Comparison of ENCODE assay signal across 9 cellular contexts in the genomic region with DNA sequence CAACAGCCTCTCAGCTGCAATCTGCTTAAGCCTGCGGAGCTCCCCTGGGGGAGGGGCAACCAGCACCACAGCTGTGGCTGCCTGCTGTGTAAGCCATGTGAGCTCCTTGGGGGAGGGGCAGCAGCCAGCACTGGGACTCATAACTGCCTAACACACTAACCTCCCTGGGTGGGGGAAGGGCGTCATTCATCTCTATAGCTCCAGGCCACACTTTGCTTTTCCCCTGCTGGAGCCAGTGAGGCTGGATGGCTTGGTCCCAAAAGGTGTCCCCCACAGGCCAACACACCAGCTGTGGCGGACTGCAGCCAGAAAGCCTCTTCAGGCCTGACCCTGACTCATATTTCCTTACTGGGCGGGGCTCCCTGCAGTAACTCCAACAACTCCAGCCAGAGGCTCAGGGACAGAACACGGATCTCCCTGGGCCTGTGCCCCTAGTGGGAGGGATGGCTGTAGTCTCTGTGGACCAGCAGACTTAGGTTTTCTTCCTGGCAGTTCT.
DNase-seq lines count a peak whose midpoint lies in the region; ATAC-seq and TF ChIP-seq lines count a peak whose summit lies in the region.
"Had no signal": no experiment of that assay in that cellular context is flagged by ENCODE, and none has a peak within 500 bp of the region (broad histone marks: within the 10 kb centered on the region; RNA-seq: fewer than 3 reads in every experiment).

No MANE protein-coding gene starts in this region.

- no peak for TF ChIP-seq POLR2A in suprapubic skin (IDR thresholded peaks at IDR 0.05)

- H3K4ac ChIP-seq in mesenchymal stem cell (ENCODE audit: low read depth in 1 of 2, low read length in 2 of 2): no peak overlapping the region

- in situ Hi-C loops in astrocyte of the cerebellum (cut with HindIII; ENCODE audit: low sequenced_read_pairs): no loop called here

- no peaks in the 10 kb centered on the region for H3F3A ChIP-seq in Loucy (ENCODE audit: low read depth)

- peak; percentile 26 for ATAC-seq in GM21737 (IDR thresholded peaks at IDR 0.05; ENCODE audit: unreplicated experiment)
- no peak for ATAC-seq in esophagus mucosa

- H3K4me3 ChIP-seq in Loucy (ENCODE audit: low read length, poor library complexity, severe bottlenecking) (no peak overlapping the region), astrocyte of the cerebellum (ENCODE audit: low read depth, low read length) (no peak overlapping the region), mesenchymal stem cell (ENCODE audit: insufficient read depth in 1 of 2, low read depth in 1 of 2, low read length in 2 of 2) (no peak overlapping the region), suprapubic skin (no peak overlapping the region)

- H2BK120ac ChIP-seq in mesenchymal stem cell (ENCODE audit: low read depth, low read length): no peak overlapping the region

- H3K36me3 ChIP-seq in Loucy (ENCODE audit: insufficient read depth, low read length) (no peaks in the 10 kb centered on the region), mesenchymal stem cell (ENCODE audit: control insufficient read depth in 1 of 2, insufficient read depth in 2 of 2, low read depth in 1 of 2, low read length in 2 of 2) (no peaks in the 10 kb centered on the region), suprapubic skin (no peaks in the 10 kb centered on the region)

- DNase-seq in Daoy (ENCODE audit: low read depth) (peak; percentile 84), astrocyte of the cerebellum (ENCODE audit: low read depth) (peak; percentile 6), mesenchymal stem cell (peak; percentile 80), suprapubic skin (ENCODE audit: low spot score in 2 of 2) (no peak)
- DNase-seq in activated naive CD4-positive, alpha-beta T cell treated with Interleukin-2 at 50 U/mL for 16 hours: no peak

- H3K79me2 ChIP-seq in Loucy (ENCODE audit: insufficient read depth, low read length): no peaks in the 10 kb centered on the region

- H4K8ac ChIP-seq in mesenchymal stem cell (ENCODE audit: low read length): peak overlapping the region; percentile 47

- 20% methylated on average over 4 of the region's 5 CpGs for WGBS in mesenchymal stem cell
- WGBS in suprapubic skin: 17% methylated on average over 3 of the region's 5 CpGs

- H2BK5ac ChIP-seq in mesenchymal stem cell (ENCODE audit: low read depth, low read length, poor library complexity, severe bottlenecking): no peak overlapping the region

- no peaks in the 10 kb centered on the region for H4K20me1 ChIP-seq in Loucy (ENCODE audit: insufficient read depth, low read length, poor library complexity, severe bottlenecking)

- no peaks in the 10 kb centered on the region for H3K27me3 ChIP-seq in Loucy (ENCODE audit: insufficient read depth, low read length, poor library complexity, severe bottlenecking)
- no peaks in the 10 kb centered on the region for H3K27me3 ChIP-seq in mesenchymal stem cell (ENCODE audit: control insufficient read depth in 1 of 2, insufficient read depth in 1 of 2, low read length in 2 of 2)
- H3K27me3 ChIP-seq in suprapubic skin: no peaks in the 10 kb centered on the region

- H3K4me2 ChIP-seq in Loucy (ENCODE audit: low read depth, low read length, poor library complexity, severe bottlenecking) (peak overlapping the region; percentile 58), mesenchymal stem cell (ENCODE audit: low read length, poor library complexity, severe bottlenecking) (no peak overlapping the region)

- TF ChIP-seq EP300 in suprapubic skin (IDR thresholded peaks at IDR 0.05): no peak

- H3K18ac ChIP-seq in mesenchymal stem cell (ENCODE audit: low read depth in 1 of 2, low read length in 2 of 2): peak overlapping the region; percentile 1 to 11

- no peaks in the 10 kb centered on the region for H3K9me3 ChIP-seq in Loucy (ENCODE audit: insufficient read depth, low read depth, low read length)
- H3K9me3 ChIP-seq in mesenchymal stem cell (ENCODE audit: control insufficient read depth, low read length): no peaks in the 10 kb centered on the region
- no peaks in the 10 kb centered on the region for H3K9me3 ChIP-seq in suprapubic skin

- H3K14ac ChIP-seq in mesenchymal stem cell (ENCODE audit: low read length in 2 of 2): peak overlapping the region in 1 of 2 experiments; percentile 77

- H2AFZ ChIP-seq in Loucy (ENCODE audit: low read length) (peak overlapping the region; percentile 44; the same call in 1 of the 2 replicates), mesenchymal stem cell (ENCODE audit: low read depth, low read length) (peak overlapping the region; percentile 5)

- no peak overlapping the region for H3K27ac ChIP-seq in mesenchymal stem cell (ENCODE audit: low read length, poor library complexity, severe bottlenecking)
- H3K27ac ChIP-seq in suprapubic skin: no peak overlapping the region
- H3K27ac ChIP-seq: HL-60 had no signal

- no peak overlapping the region for H2AK5ac ChIP-seq in mesenchymal stem cell (ENCODE audit: low read length, severe bottlenecking)

- no peak overlapping the region for H2BK15ac ChIP-seq in mesenchymal stem cell (ENCODE audit: low read depth, poor library complexity, severe bottlenecking)

- H3K4me1 ChIP-seq in Loucy (ENCODE audit: insufficient read depth, low read length, poor library complexity, severe bottlenecking) (peaks cover 18% of the 10 kb centered on the region), mesenchymal stem cell (ENCODE audit: control insufficient read depth, insufficient read depth, low read depth, low read length) (peaks cover 8% of the 10 kb centered on the region), suprapubic skin (no peaks in the 10 kb centered on the region)

- peak overlapping the region; percentile 72 for H4K91ac ChIP-seq in mesenchymal stem cell (ENCODE audit: low read length)

- peak overlapping the region in 1 of 2 experiments; percentile 26 for H2BK12ac ChIP-seq in mesenchymal stem cell (ENCODE audit: low read length in 2 of 2)

- H3K9me2 ChIP-seq in Loucy (replicated peaks; ENCODE audit: low read depth, low read length): no peaks in the 10 kb centered on the region

- H3K23ac ChIP-seq in mesenchymal stem cell (ENCODE audit: low read length in 2 of 2): no peak overlapping the region

- no peaks in the 10 kb centered on the region for H3K79me1 ChIP-seq in mesenchymal stem cell (replicated peaks; ENCODE audit: low read length, poor library complexity, severe bottlenecking)

- H3K9ac ChIP-seq in Loucy (ENCODE audit: low read depth, low read length, poor library complexity, severe bottlenecking) (no peak overlapping the region), mesenchymal stem cell (ENCODE audit: low read length) (peak overlapping the region; percentile 1)

- TF ChIP-seq CTCF in Loucy (conservative IDR thresholded peaks at IDR 0.05; ENCODE audit: low read length) (no peak), astrocyte of the cerebellum (IDR thresholded peaks at IDR 0.05; ENCODE audit: low read depth, low read length, missing control alignments) (no peak), suprapubic skin (IDR thresholded peaks at IDR 0.05) (no peak)

Comparison
In these comparisons a context has a peak if more than half of its experiments do, and no peak if none do; other contexts are left out.
1. DNase-seq: peak in Daoy (single experiment), astrocyte of the cerebellum (single experiment) and mesenchymal stem cell (single experiment); none in activated naive CD4-positive, alpha-beta T cell treated with Interleukin-2 at 50 U/mL for 16 hours (single experiment) and suprapubic skin (0 of 2).